Comparison of ENCODE assay signal across 12 cellular contexts in the genomic region with DNA sequence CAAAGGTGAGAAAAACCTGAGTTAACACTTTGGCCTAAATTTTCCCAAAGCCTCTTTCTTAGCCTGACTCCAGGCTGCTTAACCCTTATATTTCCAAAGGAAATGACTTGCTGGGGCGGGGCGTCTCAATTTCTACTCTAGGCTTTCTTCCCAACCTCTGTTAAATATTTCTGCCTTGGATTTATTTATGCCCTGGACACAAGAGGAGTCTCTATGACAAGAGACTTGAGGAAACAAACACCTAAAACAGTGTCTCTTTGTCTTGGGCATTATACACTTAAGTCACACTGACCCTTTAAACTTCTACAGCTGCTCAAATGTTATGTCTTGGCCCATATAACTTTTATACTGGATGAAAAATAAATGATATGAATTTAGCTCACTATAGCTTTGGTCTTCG. TPM values are rescaled to one million over a fixed set of nuclear protein-coding genes. Genes with fewer than 3 reads are reported as not detected.
A peak's percentile ranks its signal among the peaks of the same experiment; 100 is the strongest.
DNase-seq lines count a peak whose midpoint lies in the region; ATAC-seq, FAIRE-seq and TF ChIP-seq lines count a peak whose summit lies in the region.
"Had no signal": no experiment of that assay in that cellular context is flagged by ENCODE, and none has a peak within 500 bp of the region (broad histone marks: within the 10 kb centered on the region; RNA-seq: fewer than 3 reads in every experiment).

No MANE protein-coding gene starts in this region.

- peak overlapping the region; percentile 70 to 92 for H3K4me3 Mint-ChIP-seq in activated T-cell treated with anti-CD3 and anti-CD28 coated beads, Interleukin-2, amount 50 U/mL, for 72 hours
- H3K4me3 Mint-ChIP-seq in type B pancreatic cell, result no peak overlapping the region
- no peak overlapping the region for H3K4me3 Mint-ChIP-seq in nephron progenitor cell

- ATAC-seq in activated T-cell treated with anti-CD3 and anti-CD28 coated beads, Interleukin-2, amount 50 U/mL, for 72 hours (replicated peaks in 1 of 2), result peak in 1 of 2 donors; percentile 2
- ATAC-seq: left cardiac atrium had no signal

- H3K36me3 ChIP-seq in SK-N-MC (ENCODE audit: insufficient read depth, low read length) (no peaks in the 10 kb centered on the region), endothelial cell of umbilical vein (ENCODE audit: control insufficient read depth in 2 of 2, extremely low read depth in 1 of 2, insufficient read depth in 2 of 2, low read length in 2 of 2) (no peaks in the 10 kb centered on the region)

- no peak overlapping the region for H3K4me2 ChIP-seq in endothelial cell of umbilical vein (ENCODE audit: insufficient read depth, low read length)

- no peaks in the 10 kb centered on the region for H3K27me3 ChIP-seq in endothelial cell of umbilical vein (ENCODE audit: control insufficient read depth in 2 of 2, insufficient read depth in 2 of 2, low read length in 2 of 2)

- H3K4me1 Mint-ChIP-seq in activated T-cell treated with anti-CD3 and anti-CD28 coated beads, Interleukin-2, amount 50 U/mL, for 72 hours (ENCODE audit: low read depth), result peaks cover 83% of the 10 kb centered on the region
- peaks cover 8% of the 10 kb centered on the region for H3K4me1 Mint-ChIP-seq in type B pancreatic cell (ENCODE audit: unreplicated experiment)
- peaks cover 6% of the 10 kb centered on the region for H3K4me1 Mint-ChIP-seq in nephron progenitor cell

- H3K27ac ChIP-seq in SK-N-MC, result peak overlapping the region; percentile 89
- H3K27ac ChIP-seq in endothelial cell of umbilical vein (ENCODE audit: insufficient read depth, low read depth, low read length), result no peak overlapping the region

- POLR2A ChIA-PET in endothelial cell of umbilical vein (lab: Charles Lee), result no interaction called here

- H3K27ac Mint-ChIP-seq in activated T-cell treated with anti-CD3 and anti-CD28 coated beads, Interleukin-2, amount 50 U/mL, for 72 hours, result peak overlapping the region; percentile 100
- H3K27ac Mint-ChIP-seq in type B pancreatic cell (peak overlapping the region; percentile 86), nephron progenitor cell (no peak overlapping the region)

- no peak for DNase-seq in activated T-cell treated with anti-CD3 and anti-CD28 coated beads, Interleukin-2, amount 50 U/mL, for 72 hours
- no peak for DNase-seq in activated T-cell treated with anti-CD3 and anti-CD28 coated beads, Interleukin-2, amount 50 U/mL, for 1 hour
- no peak for DNase-seq in SK-N-MC (ENCODE audit: low read depth, low spot score)
- DNase-seq in endothelial cell of umbilical vein (ENCODE audit: low read depth, low spot score), result no peak
- no peak for DNase-seq in type B pancreatic cell (ENCODE audit: extremely low spot score, unreplicated experiment)
- no peak for DNase-seq in nephron progenitor cell
- DNase-seq in middle frontal gyrus (ENCODE audit: extremely low spot score, low spot score), result no peak
- no peak for DNase-seq in stimulated activated CD4-positive, alpha-beta T cell treated with anti-CD3 and anti-CD28 coated beads, Interleukin-4, amount 100 ng/mL, for 1 hour
- DNase-seq: left cardiac atrium, NCI-H1105 had no signal

- H3K4me3 ChIP-seq in SK-N-MC (no peak overlapping the region), endothelial cell of umbilical vein (replicated peaks in 1 of 3; ENCODE audit: insufficient read depth in 1 of 3, low read depth in 1 of 3, low read length in 3 of 3) (no peak overlapping the region)
- H3K4me3 ChIP-seq: coronary artery had no signal

- no TSS peak for BruUV-seq in endothelial cell of umbilical vein (replicated peaks; lab: Mats Ljungman, UMichigan)

- no peaks in the 10 kb centered on the region for H3K9me3 ChIP-seq in SK-N-MC (ENCODE audit: low read depth, low read length)
- H3K9me3 ChIP-seq in endothelial cell of umbilical vein (replicated peaks; ENCODE audit: control insufficient read depth, insufficient read depth, low read length), result no peaks in the 10 kb centered on the region

- FAIRE-seq in endothelial cell of umbilical vein (lab: Jason Lieb, UNC), result no peak
- FAIRE-seq: frontal cortex had no signal

- dilution Hi-C loops in endothelial cell of umbilical vein (cut with MboI; ENCODE audit: extremely low pct_ligation_motif_present, low sequenced_read_pairs), result no loop called here

- H3K79me2 ChIP-seq in endothelial cell of umbilical vein (ENCODE audit: control insufficient read depth, insufficient read depth, low read length), result no peaks in the 10 kb centered on the region

- H3K9me3 Mint-ChIP-seq in activated T-cell treated with anti-CD3 and anti-CD28 coated beads, Interleukin-2, amount 50 U/mL, for 72 hours, result no peaks in the 10 kb centered on the region
- H3K9me3 Mint-ChIP-seq in type B pancreatic cell (no peaks in the 10 kb centered on the region), nephron progenitor cell (no peaks in the 10 kb centered on the region)

- H3K36me3 Mint-ChIP-seq in activated T-cell treated with anti-CD3 and anti-CD28 coated beads, Interleukin-2, amount 50 U/mL, for 72 hours (ENCODE audit: insufficient read depth in 2 of 2), result peaks cover 0 to 2% of the 10 kb centered on the region in 2 donors
- no peaks in the 10 kb centered on the region for H3K36me3 Mint-ChIP-seq in type B pancreatic cell
- H3K36me3 Mint-ChIP-seq in nephron progenitor cell (ENCODE audit: low read depth), result no peaks in the 10 kb centered on the region

- CTCF ChIA-PET in endothelial cell of umbilical vein (lab: Charles Lee), result interaction anchor here (0.5 to 1.0 kb wide), 3 partner anchors 29 to 168 kb away, joined by 3 read pairs; a partner anchor contains a TSS

- H3K4me1 ChIP-seq in endothelial cell of umbilical vein (ENCODE audit: control insufficient read depth, extremely low read depth, insufficient read depth, low read length), result peaks cover 26% of the 10 kb centered on the region

- H2AFZ ChIP-seq in endothelial cell of umbilical vein (ENCODE audit: low read depth, low read length), result peak overlapping the region; percentile 77

- no peaks in the 10 kb centered on the region for H4K20me1 ChIP-seq in endothelial cell of umbilical vein (replicated peaks; ENCODE audit: control insufficient read depth, extremely low read depth, insufficient read depth, low read length)

- TF ChIP-seq CTCF in endothelial cell of umbilical vein (IDR thresholded peaks at IDR 0.05; ENCODE audit: extremely low read depth in 1 of 2, insufficient read depth in 1 of 2, low read depth in 1 of 2, low read length in 2 of 2), result no peak
- TF ChIP-seq CTCF in type B pancreatic cell (conservative IDR thresholded peaks at IDR 0.05), result no peak
- TF ChIP-seq CTCF in nephron progenitor cell (IDR thresholded peaks at IDR 0.05), result no peak

- H3K9ac ChIP-seq in SK-N-MC (ENCODE audit: insufficient read length) (peak overlapping the region; percentile 63), endothelial cell of umbilical vein (replicated peaks; ENCODE audit: extremely low read depth, insufficient read depth, low read length) (no peak overlapping the region)

- no peaks in the 10 kb centered on the region for H3K9me1 ChIP-seq in endothelial cell of umbilical vein (replicated peaks; ENCODE audit: control insufficient read depth, extremely low read depth, insufficient read depth, low read length)

- intact Hi-C loops in endothelial cell of umbilical vein (cut with micrococcal nuclease), result loop anchor here (10.0 kb wide), 1 partner anchor 385 kb away; no protein-coding TSS in a partner anchor

- no peak for TF ChIP-seq POLR2A in endothelial cell of umbilical vein (IDR thresholded peaks at IDR 0.05; ENCODE audit: low read depth, low read length)

- no peaks in the 10 kb centered on the region for H3K27me3 Mint-ChIP-seq in activated T-cell treated with anti-CD3 and anti-CD28 coated beads, Interleukin-2, amount 50 U/mL, for 72 hours (ENCODE audit: low read depth)
- H3K27me3 Mint-ChIP-seq in type B pancreatic cell (no peaks in the 10 kb centered on the region), nephron progenitor cell (ENCODE audit: low read depth, poor library complexity) (peaks cover 9% of the 10 kb centered on the region)

TF ChIP-seq in endothelial cell of umbilical vein, 7 proteins besides CTCF, POLR2A, EP300 and RAD21:
- TF ChIP-seq POLR2AphosphoS5 (IDR thresholded peaks at IDR 0.05; ENCODE audit: insufficient read depth, low read depth, low read length), result no peak
- TF ChIP-seq, protein P1, sequence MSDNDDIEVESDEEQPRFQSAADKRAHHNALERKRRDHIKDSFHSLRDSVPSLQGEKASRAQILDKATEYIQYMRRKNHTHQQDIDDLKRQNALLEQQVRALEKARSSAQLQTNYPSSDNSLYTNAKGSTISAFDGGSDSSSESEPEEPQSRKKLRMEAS (IDR thresholded peaks at IDR 0.05; ENCODE audit: insufficient read depth, insufficient read length), result no peak
- no peak for TF ChIP-seq FOS (IDR thresholded peaks at IDR 0.05; ENCODE audit: borderline replicate concordance, insufficient read depth, low read length)
- TF ChIP-seq MYC (IDR thresholded peaks at IDR 0.05; ENCODE audit: low read depth, low read length), result no peak
- no peak for TF ChIP-seq GATA2 (IDR thresholded peaks at IDR 0.05; ENCODE audit: insufficient read depth, insufficient read length, low read depth, low read length)

RNA-seq across cellular contexts. Expression of a gene that starts 28.3 kb away (rescaled TPM):
- 10 to 100 TPM; 13.3 to 17.1 TPM for total RNA-seq in activated T-cell treated with anti-CD3 and anti-CD28 coated beads, Interleukin-2, amount 50 U/mL, for 72 hours
- total RNA-seq in endothelial cell of umbilical vein, result 9.8 and 10.1 TPM in 2 replicates
- 0.96 and 1.6 TPM in 2 replicates for polyA plus RNA-seq in endothelial cell of umbilical vein
- polyA plus RNA-seq in endothelial cell of umbilical vein (2011; cell fraction: cytosol; rRNA removed), result 1.5 and 1.7 TPM in 2 replicates
- polyA plus RNA-seq in endothelial cell of umbilical vein (2011; cell fraction: nucleus; rRNA removed), result 2.5 and 3.9 TPM in 2 replicates
- polyA plus RNA-seq in endothelial cell of umbilical vein (2012), result 3.7 and 5.7 TPM in 2 replicates
- polyA minus RNA-seq in endothelial cell of umbilical vein, result 3.8 and 4.4 TPM in 2 replicates
- 8.3 TPM for polyA minus RNA-seq in endothelial cell of umbilical vein (2011; cell fraction: cytosol; rRNA and poly(A)+ RNA removed)
- 5.5 and 8.2 TPM in 2 replicates for polyA minus RNA-seq in endothelial cell of umbilical vein (2011; cell fraction: nucleus; rRNA and poly(A)+ RNA removed)
- 7.8 and 10.1 TPM in 2 replicates for total RNA-seq in type B pancreatic cell (ENCODE audit: low replicate concordance)

Comparison
In these comparisons a context has a peak if more than half of its experiments do, and no peak if none do; other contexts are left out.
1. H3K4me3 Mint-ChIP-seq: peak in activated T-cell treated with anti-CD3 and anti-CD28 coated beads, Interleukin-2, amount 50 U/mL, for 72 hours (2 of 2); none in type B pancreatic cell (single experiment) and nephron progenitor cell (single experiment).